Comparison of ENCODE assay signal across 18 cellular contexts in the genomic region with DNA sequence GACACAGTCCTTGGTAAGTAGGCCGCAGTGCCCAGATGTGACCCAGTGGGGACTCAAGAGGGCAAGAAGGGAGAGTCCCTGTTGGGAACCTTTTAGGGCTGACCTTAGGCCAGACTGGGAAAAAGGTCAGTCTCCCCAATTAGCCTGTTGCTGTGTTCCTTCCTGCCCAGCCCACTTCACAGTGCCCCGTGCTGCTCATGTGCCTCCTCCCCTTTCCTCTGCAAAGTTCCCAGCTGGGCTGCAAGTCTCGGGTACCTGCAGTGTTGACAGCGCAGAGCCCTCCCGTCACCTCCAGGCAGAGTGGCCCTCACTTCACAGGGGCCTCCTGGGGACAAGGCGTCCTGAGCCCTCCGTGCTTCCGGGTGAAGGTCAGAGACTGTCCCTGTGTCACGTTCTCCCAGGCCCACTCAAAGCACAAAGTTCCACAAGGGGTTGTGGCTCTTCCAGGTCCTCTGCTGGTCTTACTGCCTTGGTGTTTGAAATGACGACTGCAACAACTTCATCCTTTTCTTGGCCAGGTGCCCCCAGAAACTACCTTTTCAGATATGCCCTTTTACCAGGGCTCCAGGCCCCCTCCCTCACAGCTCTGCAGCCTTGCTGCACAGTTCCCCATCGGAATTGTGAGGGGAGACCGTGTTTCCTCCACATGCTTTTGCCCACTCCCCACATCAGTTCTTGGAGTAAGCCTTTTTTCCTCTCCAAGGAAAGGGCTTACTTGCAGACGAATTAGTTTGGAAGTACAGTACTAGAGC.
A peak's percentile ranks its signal among the peaks of the same experiment; 100 is the strongest.
DNase-seq lines count a peak whose midpoint lies in the region; ATAC-seq and TF ChIP-seq lines count a peak whose summit lies in the region.
"Had no signal": no experiment of that assay in that cellular context is flagged by ENCODE, and none has a peak within 500 bp of the region (broad histone marks: within the 10 kb centered on the region; RNA-seq: fewer than 3 reads in every experiment).

No MANE protein-coding gene starts in this region.

- H3K27me3 ChIP-seq in esophagus muscularis mucosa (no peaks in the 10 kb centered on the region), A673 (replicated peaks; ENCODE audit: insufficient read depth, low read depth, low read length, poor library complexity) (no peaks in the 10 kb centered on the region)
- H3K27me3 ChIP-seq: adrenal gland, stomach, uterus had no signal

- BruUV-seq in A673 (replicated peaks; lab: Mats Ljungman, UMichigan): no TSS peak

- TF ChIP-seq EP300 in esophagus muscularis mucosa (IDR thresholded peaks at IDR 0.05): no peak

- CTCF ChIA-PET in A673 (lab: Charles Lee): no interaction called here

- H3K4me1 Mint-ChIP-seq in type B pancreatic cell (ENCODE audit: unreplicated experiment): peaks cover 34% of the 10 kb centered on the region
- H3K4me1 Mint-ChIP-seq in endothelial cell (ENCODE audit: unreplicated experiment): peaks cover 14% of the 10 kb centered on the region
- H3K4me1 Mint-ChIP-seq: activated T-helper 17 cell treated with anti-CD3 and anti-CD28 coated beads, Interleukin-2, amount 50 U/mL, for 72 hours; naive B cell had no signal

- DNase-seq in activated naive CD4-positive, alpha-beta T cell treated with anti-CD3 and anti-CD28 coated beads, Interleukin-2, amount 50 U/mL, for 72 hours (ENCODE audit: low spot score in 2 of 2): no peak
- DNase-seq in activated naive CD4-positive, alpha-beta T cell (lab: John Stamatoyannopoulos, UW): no peak
- no peak for DNase-seq in esophagus muscularis mucosa (ENCODE audit: extremely low spot score)
- DNase-seq in mucosa of descending colon: no peak
- DNase-seq in type B pancreatic cell (ENCODE audit: extremely low spot score, unreplicated experiment): no peak
- DNase-seq in A673 (ENCODE audit: low spot score): no peak
- DNase-seq in endothelial cell (ENCODE audit: low spot score): no peak
- DNase-seq: ACHN; activated CD4-positive, CD25-positive, alpha-beta regulatory T cell; CD8-positive, alpha-beta T cell; cerebellar nuclear complex; naive B cell; psoas muscle; stomach; uterus had no signal

- peak overlapping the region; percentile 21 to 41 for H3K27ac Mint-ChIP-seq in activated naive CD4-positive, alpha-beta T cell treated with anti-CD3 and anti-CD28 coated beads, Interleukin-2, amount 50 U/mL, for 72 hours
- H3K27ac Mint-ChIP-seq in type B pancreatic cell (peak overlapping the region; percentile 51), endothelial cell (ENCODE audit: unreplicated experiment) (no peak overlapping the region)
- H3K27ac Mint-ChIP-seq: activated T-helper 17 cell treated with anti-CD3 and anti-CD28 coated beads, Interleukin-2, amount 50 U/mL, for 72 hours; CD8-positive, alpha-beta T cell; naive B cell had no signal

- H3K36me3 Mint-ChIP-seq in activated naive CD4-positive, alpha-beta T cell treated with anti-CD3 and anti-CD28 coated beads, Interleukin-2, amount 50 U/mL, for 72 hours: no peaks in the 10 kb centered on the region
- H3K36me3 Mint-ChIP-seq in type B pancreatic cell (peaks cover 8% of the 10 kb centered on the region), endothelial cell (ENCODE audit: low read depth, unreplicated experiment) (no peaks in the 10 kb centered on the region)
- H3K36me3 Mint-ChIP-seq: CD8-positive, alpha-beta T cell; naive B cell had no signal

- no peak for TF ChIP-seq POLR2A in esophagus muscularis mucosa (IDR thresholded peaks at IDR 0.05; ENCODE audit: low read depth)

- TF ChIP-seq CTCF in esophagus muscularis mucosa (IDR thresholded peaks at IDR 0.05) (no peak), mucosa of descending colon (IDR thresholded peaks at IDR 0.05) (no peak), type B pancreatic cell (conservative IDR thresholded peaks at IDR 0.05) (no peak), A673 (conservative IDR thresholded peaks at IDR 0.05; ENCODE audit: low read depth, low read length) (no peak), endothelial cell (IDR thresholded peaks at IDR 0.05; ENCODE audit: unreplicated experiment) (no peak)

- 88% methylated on average over 13 of the region's 13 CpGs for WGBS in esophagus muscularis mucosa

- intact Hi-C loops in esophagus muscularis mucosa (cut with DNase I) (no loop called here), mucosa of descending colon (cut with DNase I, micrococcal nuclease) (no loop called here), A673 (cut with micrococcal nuclease; ENCODE audit: unreplicated experiment) (no loop called here)

- H3K4me3 Mint-ChIP-seq in type B pancreatic cell (peak overlapping the region; percentile 36), endothelial cell (ENCODE audit: unreplicated experiment) (no peak overlapping the region)
- H3K4me3 Mint-ChIP-seq: activated T-helper 17 cell treated with anti-CD3 and anti-CD28 coated beads, Interleukin-2, amount 50 U/mL, for 72 hours; CD8-positive, alpha-beta T cell; naive B cell had no signal

- H3K9me3 ChIP-seq in esophagus muscularis mucosa: no peaks in the 10 kb centered on the region
- H3K9me3 ChIP-seq in mucosa of descending colon: no peaks in the 10 kb centered on the region
- H3K9me3 ChIP-seq in A673 (ENCODE audit: low read depth, low read length, poor library complexity, severe bottlenecking): no peaks in the 10 kb centered on the region
- H3K9me3 ChIP-seq: adrenal gland, psoas muscle, stomach, uterus had no signal

- H3K9me3 Mint-ChIP-seq in activated naive CD4-positive, alpha-beta T cell treated with anti-CD3 and anti-CD28 coated beads, Interleukin-2, amount 50 U/mL, for 72 hours: no peaks in the 10 kb centered on the region
- H3K9me3 Mint-ChIP-seq in type B pancreatic cell (no peaks in the 10 kb centered on the region), endothelial cell (ENCODE audit: unreplicated experiment) (no peaks in the 10 kb centered on the region)
- H3K9me3 Mint-ChIP-seq: activated T-helper 17 cell treated with anti-CD3 and anti-CD28 coated beads, Interleukin-2, amount 50 U/mL, for 72 hours; CD8-positive, alpha-beta T cell; naive B cell had no signal

- H3K27me3 Mint-ChIP-seq in type B pancreatic cell: no peaks in the 10 kb centered on the region
- H3K27me3 Mint-ChIP-seq in endothelial cell (ENCODE audit: unreplicated experiment): peaks cover 9% of the 10 kb centered on the region
- H3K27me3 Mint-ChIP-seq: naive B cell had no signal

- H3K36me3 ChIP-seq in esophagus muscularis mucosa: no peaks in the 10 kb centered on the region
- H3K36me3 ChIP-seq in mucosa of descending colon (ENCODE audit: low read depth): no peaks in the 10 kb centered on the region
- no peaks in the 10 kb centered on the region for H3K36me3 ChIP-seq in A673 (ENCODE audit: insufficient read depth, low read length, poor library complexity, severe bottlenecking)
- H3K36me3 ChIP-seq: adrenal gland, uterus had no signal

- POLR2A ChIA-PET in A673 (lab: Charles Lee; ENCODE audit: low non-redundant PET): no interaction called here

- H3K4me3 ChIP-seq in esophagus muscularis mucosa: no peak overlapping the region
- H3K4me3 ChIP-seq in mucosa of descending colon: no peak overlapping the region
- H3K4me3 ChIP-seq in A673 (ENCODE audit: low read depth, low read length, poor library complexity, severe bottlenecking): no peak overlapping the region
- H3K4me3 ChIP-seq: adrenal gland, psoas muscle, stomach, uterus had no signal

- H3K4me1 ChIP-seq in esophagus muscularis mucosa (peaks cover 11 to 22% (median 19%) of the 10 kb centered on the region in 4 donors), mucosa of descending colon (ENCODE audit: low read depth) (no peaks in the 10 kb centered on the region), A673 (ENCODE audit: insufficient read depth, low read length, poor library complexity, severe bottlenecking) (peaks cover 9% of the 10 kb centered on the region)
- H3K4me1 ChIP-seq: uterus had no signal

- ATAC-seq in activated naive CD4-positive, alpha-beta T cell treated with anti-CD3 and anti-CD28 coated beads, Interleukin-2, amount 50 U/mL, for 72 hours: no peak
- ATAC-seq in mucosa of descending colon (peak; percentile 5), HG03378 (IDR thresholded peaks at IDR 0.05; ENCODE audit: unreplicated experiment) (no peak)
- ATAC-seq: activated T-helper 17 cell treated with anti-CD3 and anti-CD28 coated beads, Interleukin-2, amount 50 U/mL, for 72 hours; CD8-positive, alpha-beta T cell had no signal

- H3K27ac ChIP-seq in esophagus muscularis mucosa (replicated peaks in 1 of 4): peak overlapping the region; percentile 37 to 44 (median 43)
- no peak overlapping the region for H3K27ac ChIP-seq in A673 (ENCODE audit: low read depth, low read length, poor library complexity, severe bottlenecking)
- H3K27ac ChIP-seq: adrenal gland, psoas muscle, stomach, uterus had no signal
